In the genomic region with DNA sequence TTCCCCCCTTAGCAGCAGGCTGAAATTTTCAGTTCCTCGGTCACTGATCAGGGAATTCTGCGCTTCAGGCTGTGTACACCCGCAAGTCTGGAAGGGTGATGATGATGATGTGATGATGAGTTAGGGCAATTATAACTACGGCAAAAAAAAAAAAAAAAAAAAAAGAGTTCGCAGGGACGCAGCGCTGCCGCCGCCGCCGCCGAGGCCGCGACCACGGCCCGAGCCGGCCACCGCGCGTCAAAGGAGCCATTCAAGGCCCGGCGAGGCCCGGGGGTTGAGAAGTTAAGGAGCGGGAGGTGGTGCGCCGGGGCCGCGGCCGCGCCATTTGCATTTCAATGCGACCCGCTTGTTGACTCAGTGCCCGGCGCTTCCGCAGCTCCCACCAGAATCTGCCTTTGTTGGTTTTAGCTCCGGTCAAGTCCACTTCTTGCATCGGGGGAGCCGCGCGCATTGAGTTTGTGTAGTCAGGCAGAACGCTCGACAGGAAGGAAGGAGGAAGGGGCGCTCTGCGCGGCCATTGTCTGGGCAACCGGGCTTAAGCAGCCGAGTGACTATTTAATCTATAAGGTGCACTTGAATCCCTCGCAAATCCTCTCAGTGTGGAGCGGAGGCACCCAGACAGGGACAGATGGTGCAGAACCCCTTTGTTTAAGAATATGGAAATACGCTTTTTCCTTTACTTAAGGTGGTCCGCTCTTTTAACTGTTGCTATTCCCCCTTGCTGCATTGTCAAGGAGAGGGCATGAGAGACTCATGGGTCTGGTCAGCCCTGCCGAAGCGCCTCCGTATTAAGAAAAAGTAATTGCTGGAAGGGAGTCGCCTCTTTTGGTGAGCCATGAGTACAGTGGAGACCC, we compare ENCODE assay signal across 8 cellular contexts.
DNase-seq lines count a peak whose midpoint lies in the region; ATAC-seq, FAIRE-seq and TF ChIP-seq lines count a peak whose summit lies in the region.

No MANE protein-coding gene starts in this region.

- TF ChIP-seq EP300 in SK-N-SH (IDR thresholded peaks at IDR 0.05; ENCODE audit: borderline replicate concordance in 1 of 2, low read depth in 1 of 2, low read length in 1 of 2): no peak

- H3K4me1 ChIP-seq in SK-N-SH (ENCODE audit: control insufficient read depth in 1 of 2, insufficient read depth in 2 of 2, low read depth in 1 of 2, low read length in 1 of 2) (no peaks in the 10 kb centered on the region), astrocyte (ENCODE audit: insufficient read depth, low read length) (peaks cover 7% of the 10 kb centered on the region), right atrium auricular region (peaks cover 0 to 5% of the 10 kb centered on the region in 2 donors), parathyroid adenoma (no peaks in the 10 kb centered on the region)

- no peaks in the 10 kb centered on the region for H3K79me2 ChIP-seq in SK-N-SH (ENCODE audit: insufficient read depth)
- H3K79me2 ChIP-seq in astrocyte (ENCODE audit: insufficient read depth, low read length): no peaks in the 10 kb centered on the region
- no peaks in the 10 kb centered on the region for H3K79me2 ChIP-seq in parathyroid adenoma

- H3K9me3 Mint-ChIP-seq in astrocyte (ENCODE audit: unreplicated experiment): no peaks in the 10 kb centered on the region

- H3K4me3 ChIP-seq in SK-N-SH (ENCODE audit: low read depth in 2 of 2, low read length in 1 of 2): no peak overlapping the region
- peak overlapping the region; percentile 82 for H3K4me3 ChIP-seq in astrocyte (ENCODE audit: insufficient read depth, low read depth, low read length)
- H3K4me3 ChIP-seq in right atrium auricular region: peak overlapping the region; percentile 44 to 60
- H3K4me3 ChIP-seq in parathyroid adenoma (ENCODE audit: low read depth, low read length): peak overlapping the region; percentile 51

- H3K27me3 ChIP-seq in SK-N-SH (ENCODE audit: insufficient read depth) (no peaks in the 10 kb centered on the region), astrocyte (ENCODE audit: insufficient read depth, low read length) (no peaks in the 10 kb centered on the region), right atrium auricular region (no peaks in the 10 kb centered on the region), parathyroid adenoma (ENCODE audit: control insufficient read depth, insufficient read depth, low read length) (no peaks in the 10 kb centered on the region)

- H2AFZ ChIP-seq in SK-N-SH (ENCODE audit: low read depth) (peak overlapping the region; percentile 35; the same call in 1 of the 2 replicates), astrocyte (ENCODE audit: low read depth, low read length) (peak overlapping the region; percentile 96), parathyroid adenoma (peak overlapping the region; percentile 79)

- H3K4me2 ChIP-seq in SK-N-SH (no peak overlapping the region), astrocyte (ENCODE audit: low read length) (peak overlapping the region; percentile 98), parathyroid adenoma (ENCODE audit: low read length) (peak overlapping the region; percentile 78)

- CTCF ChIA-PET in SK-N-SH (lab: Yijun Ruan, JAX): no interaction called here

- no peaks in the 10 kb centered on the region for H3K36me3 Mint-ChIP-seq in astrocyte (ENCODE audit: low read depth, unreplicated experiment)

- DNase-seq in SK-N-SH (peak; percentile 41), NCI-H774 (lab: John Stamatoyannopoulos, UW) (peak; percentile 47), astrocyte (ENCODE audit: low read depth) (peak; percentile 68), right atrium auricular region (ENCODE audit: low spot score) (peak; percentile 66), mesenteric fat pad (ENCODE audit: low spot score) (no peak)

- peaks cover 7% of the 10 kb centered on the region for H3K4me1 Mint-ChIP-seq in astrocyte (ENCODE audit: low read depth, unreplicated experiment)

- H3F3A ChIP-seq in SK-N-SH (replicated peaks; ENCODE audit: insufficient read depth): no peaks in the 10 kb centered on the region

- peaks cover 9% of the 10 kb centered on the region for H3K27me3 Mint-ChIP-seq in astrocyte (ENCODE audit: low read depth, unreplicated experiment)

- no peak for ATAC-seq in SK-N-SH treated with all-trans-retinoic acid at 6 μM for 48 hours
- peak; percentile 72 for ATAC-seq in HG02943 (IDR thresholded peaks at IDR 0.05; ENCODE audit: low read depth, unreplicated experiment)

- H3K9ac ChIP-seq in SK-N-SH (no peak overlapping the region), astrocyte (ENCODE audit: low read length) (peak overlapping the region; percentile 83), parathyroid adenoma (no peak overlapping the region)

- no peak for TF ChIP-seq RAD21 in SK-N-SH (IDR thresholded peaks at IDR 0.05; ENCODE audit: low read length)

- TF ChIP-seq CTCF in SK-N-SH (IDR thresholded peaks at IDR 0.05) (no peak), astrocyte (IDR thresholded peaks at IDR 0.05; ENCODE audit: insufficient read depth, low read depth, low read length) (no peak), right atrium auricular region (IDR thresholded peaks at IDR 0.05) (no peak), parathyroid adenoma (IDR thresholded peaks at IDR 0.05) (no peak)

- no peaks in the 10 kb centered on the region for H3K9me3 ChIP-seq in SK-N-SH
- H3K9me3 ChIP-seq in astrocyte (ENCODE audit: insufficient read depth, low read depth, low read length): no peaks in the 10 kb centered on the region
- no peaks in the 10 kb centered on the region for H3K9me3 ChIP-seq in right atrium auricular region
- H3K9me3 ChIP-seq in parathyroid adenoma (ENCODE audit: control insufficient read depth, low read length): no peaks in the 10 kb centered on the region

- H3K9me2 ChIP-seq in SK-N-SH: no peaks in the 10 kb centered on the region

- POLR2A ChIA-PET in SK-N-SH (lab: Yijun Ruan, JAX): no interaction called here

- H3K27ac Mint-ChIP-seq in astrocyte (ENCODE audit: unreplicated experiment): peak overlapping the region; percentile 97

- H3K36me3 ChIP-seq in SK-N-SH (replicated peaks in 1 of 2; ENCODE audit: control insufficient read depth in 1 of 2, insufficient read depth in 2 of 2, low read length in 1 of 2) (no peaks in the 10 kb centered on the region), astrocyte (ENCODE audit: insufficient read depth, low read length) (no peaks in the 10 kb centered on the region), right atrium auricular region (no peaks in the 10 kb centered on the region), parathyroid adenoma (ENCODE audit: control insufficient read depth, insufficient read depth, low read length) (no peaks in the 10 kb centered on the region)

- WGBS in SK-N-SH (ENCODE audit: low lambda C conversion rate): 42% methylated on average over 53 of the region's 55 CpGs

- FAIRE-seq in astrocyte (lab: Jason Lieb, UNC): no peak

- H3K27ac ChIP-seq in SK-N-SH (ENCODE audit: low read depth in 2 of 2, low read length in 1 of 2) (no peak overlapping the region), astrocyte (ENCODE audit: low read depth, low read length) (peak overlapping the region; percentile 43), right atrium auricular region (peak overlapping the region; percentile 61 to 65), parathyroid adenoma (no peak overlapping the region)

- H4K20me1 ChIP-seq in SK-N-SH (ENCODE audit: insufficient read depth) (no peaks in the 10 kb centered on the region), astrocyte (ENCODE audit: insufficient read depth, low read length) (no peaks in the 10 kb centered on the region)

- H3K4me3 Mint-ChIP-seq in astrocyte (ENCODE audit: unreplicated experiment): peak overlapping the region; percentile 93

TF ChIP-seq in SK-N-SH, 30 proteins besides CTCF, POLR2A, EP300 and RAD21 (continues in another document):
- TF ChIP-seq GABPA (IDR thresholded peaks at IDR 0.05; ENCODE audit: low read depth): no peak
- TF ChIP-seq FOXJ3 (CRISPR knock-in tag; IDR thresholded peaks at IDR 0.05): no peak
- TF ChIP-seq GATA2 (CRISPR knock-in tag; IDR thresholded peaks at IDR 0.05): no peak

TF ChIP-seq in SK-N-SH treated with all-trans-retinoic acid at 6 μM for 48 hours, 23 proteins besides CTCF, POLR2A, EP300 and RAD21:
- TF ChIP-seq, protein P1, sequence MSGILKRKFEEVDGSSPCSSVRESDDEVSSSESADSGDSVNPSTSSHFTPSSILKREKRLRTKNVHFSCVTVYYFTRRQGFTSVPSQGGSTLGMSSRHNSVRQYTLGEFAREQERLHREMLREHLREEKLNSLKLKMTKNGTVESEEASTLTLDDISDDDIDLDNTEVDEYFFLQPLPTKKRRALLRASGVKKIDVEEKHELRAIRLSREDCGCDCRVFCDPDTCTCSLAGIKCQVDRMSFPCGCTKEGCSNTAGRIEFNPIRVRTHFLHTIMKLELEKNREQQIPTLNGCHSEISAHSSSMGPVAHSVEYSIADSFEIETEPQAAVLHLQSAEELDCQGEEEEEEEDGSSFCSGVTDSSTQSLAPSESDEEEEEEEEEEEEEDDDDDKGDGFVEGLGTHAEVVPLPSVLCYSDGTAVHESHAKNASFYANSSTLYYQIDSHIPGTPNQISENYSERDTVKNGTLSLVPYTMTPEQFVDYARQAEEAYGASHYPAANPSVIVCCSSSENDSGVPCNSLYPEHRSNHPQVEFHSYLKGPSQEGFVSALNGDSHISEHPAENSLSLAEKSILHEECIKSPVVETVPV (CRISPR knock-in tag; IDR thresholded peaks at IDR 0.05): no peak
- no peak for TF ChIP-seq OSR1 (CRISPR knock-in tag; IDR thresholded peaks at IDR 0.05)
- no peak for TF ChIP-seq RARB (CRISPR knock-in tag; IDR thresholded peaks at IDR 0.05)
- no peak for TF ChIP-seq SNAI2 (CRISPR knock-in tag; IDR thresholded peaks at IDR 0.05)
- TF ChIP-seq TOX (CRISPR knock-in tag; IDR thresholded peaks at IDR 0.05; ENCODE audit: borderline replicate concordance): no peak
- TF ChIP-seq ZFP30 (CRISPR knock-in tag; IDR thresholded peaks at IDR 0.05): no peak
- no peak for TF ChIP-seq ISL1 (CRISPR knock-in tag; IDR thresholded peaks at IDR 0.05)
TF ChIP-seq in SK-N-SH treated with all-trans-retinoic acid at 6 μM for 48 hours: peak in this region for 0.

Comparison
In these comparisons a context has a peak if more than half of its experiments do, and no peak if none do; other contexts are left out.
1. H2AFZ ChIP-seq: peak in every context shown above with its lines; median percentile 96 in astrocyte; 79 in parathyroid adenoma; 35 in SK-N-SH.
2. H3K27ac ChIP-seq: peak in astrocyte (single experiment) and right atrium auricular region (2 of 2); none in SK-N-SH (0 of 2) and parathyroid adenoma (single experiment).
3. H3K4me3 ChIP-seq: peak in astrocyte (single experiment), right atrium auricular region (2 of 2) and parathyroid adenoma (single experiment); none in SK-N-SH (0 of 2).